Comparison of ENCODE assay signal across 9 cellular contexts in genomic region chr1:1781526-1781903, GRCh38. TPM values are rescaled to one million over a fixed set of nuclear protein-coding genes. Genes with fewer than 3 reads are reported as not detected.
A peak's percentile ranks its signal among the peaks of the same experiment; 100 is the strongest.
DNase-seq lines count a peak whose midpoint lies in the region; ATAC-seq, FAIRE-seq and TF ChIP-seq lines count a peak whose summit lies in the region.
"Had no signal": no experiment of that assay in that cellular context is flagged by ENCODE, and none has a peak within 500 bp of the region (broad histone marks: within the 10 kb centered on the region; RNA-seq: fewer than 3 reads in every experiment).

No MANE protein-coding gene starts in this region.

- no peaks in the 10 kb centered on the region for H3K9me2 ChIP-seq in Karpas-422 (replicated peaks; ENCODE audit: insufficient read depth, low read length)

- H3K79me2 ChIP-seq in Karpas-422 (ENCODE audit: low read length) = peaks cover 20% of the 10 kb centered on the region
- H3K79me2 ChIP-seq in GM12878 (ENCODE audit: control insufficient read depth, insufficient read depth, low read length) = peaks cover 18% of the 10 kb centered on the region

- no peaks in the 10 kb centered on the region for H3K9me3 Mint-ChIP-seq in CD8-positive, alpha-beta memory T cell
- no peaks in the 10 kb centered on the region for H3K9me3 Mint-ChIP-seq in neural crest cell

- H3K9me3 ChIP-seq in CD8-positive, alpha-beta memory T cell (ENCODE audit: low read length) = no peaks in the 10 kb centered on the region
- H3K9me3 ChIP-seq in Karpas-422 (ENCODE audit: low read length) (no peaks in the 10 kb centered on the region), GM12878 (replicated peaks; ENCODE audit: control insufficient read depth, insufficient read depth, low read length) (no peaks in the 10 kb centered on the region)

- H3K4me3 Mint-ChIP-seq in CD8-positive, alpha-beta memory T cell = peak overlapping the region; percentile 58 to 94 (median 88)
- peak overlapping the region; percentile 92 for H3K4me3 Mint-ChIP-seq in neural crest cell

- H3K4me1 ChIP-seq in CD8-positive, alpha-beta memory T cell (ENCODE audit: insufficient read depth, low read length) = peaks cover 61% of the 10 kb centered on the region
- peaks cover 69% of the 10 kb centered on the region for H3K4me1 ChIP-seq in Karpas-422 (ENCODE audit: low read length)
- H3K4me1 ChIP-seq in GM12878 (ENCODE audit: control insufficient read depth, insufficient read depth, low read length) = peaks cover 46% of the 10 kb centered on the region

- peak overlapping the region; percentile 80 for H3K27ac ChIP-seq in CD8-positive, alpha-beta memory T cell (ENCODE audit: low read depth, low read length)
- H3K27ac ChIP-seq in Karpas-422 (ENCODE audit: low read length) (peak overlapping the region; percentile 98), GM12878 (ENCODE audit: control insufficient read depth, insufficient read depth) (peak overlapping the region; percentile 98)

- CTCF ChIA-PET in CD8-positive, alpha-beta memory T cell (lab: Charles Lee) = no interaction called here
- CTCF ChIA-PET in GM12878 (lab: Yijun Ruan, JAX) = interaction anchor here (1.0 kb wide), 2 partner anchors 119 to 125 kb away, joined by 3 read pairs; no protein-coding TSS in a partner anchor

- TF ChIP-seq CTCF in GM12878 (IDR thresholded peaks at IDR 0.05 in 2 of 3, conservative IDR thresholded peaks at IDR 0.05 in 1 of 3; ENCODE audit: control insufficient read depth in 2 of 3, extremely low read depth in 1 of 3, insufficient read depth in 1 of 3, low read depth in 3 of 3, low read length in 3 of 3) = no peak
- no peak for TF ChIP-seq CTCF in neural crest cell (conservative IDR thresholded peaks at IDR 0.05)

- no peak for FAIRE-seq in GM12878 (lab: Jason Lieb, UNC)
- FAIRE-seq: H54 had no signal

- H4K20me1 ChIP-seq in Karpas-422 (ENCODE audit: insufficient read depth, low read depth, low read length) (no peaks in the 10 kb centered on the region), GM12878 (ENCODE audit: control insufficient read depth, insufficient read depth) (no peaks in the 10 kb centered on the region)

- intact Hi-C loops in GM12878 (cut with micrococcal nuclease; ENCODE audit: unreplicated experiment) = no loop called here

- POLR2A ChIA-PET in CD8-positive, alpha-beta memory T cell (lab: Charles Lee) = no interaction called here
- POLR2A ChIA-PET in GM12878 (lab: Charles Lee) = no interaction called here

- no peak overlapping the region for H3K4me3 ChIP-seq in CD8-positive, alpha-beta memory T cell (ENCODE audit: low read length)
- peak overlapping the region; percentile 59; the same call in 1 of the 2 replicates for H3K4me3 ChIP-seq in Karpas-422 (ENCODE audit: low read length)
- H3K4me3 ChIP-seq in GM12878 = no peak overlapping the region

- H3K9ac ChIP-seq in Karpas-422 (ENCODE audit: low read length) (peak overlapping the region; percentile 79), GM12878 (ENCODE audit: control insufficient read depth, insufficient read depth, low read length) (no peak overlapping the region; the same call in 1 of the 2 replicates)

- H3K27me3 ChIP-seq in CD8-positive, alpha-beta memory T cell (ENCODE audit: insufficient read depth, low read length, poor library complexity, severe bottlenecking) = no peaks in the 10 kb centered on the region
- no peaks in the 10 kb centered on the region for H3K27me3 ChIP-seq in Karpas-422 (ENCODE audit: low read length)
- H3K27me3 ChIP-seq in GM12878 (replicated peaks in 1 of 2; ENCODE audit: control insufficient read depth in 2 of 2, insufficient read depth in 2 of 2, low read length in 1 of 2) = no peaks in the 10 kb centered on the region

- H3K27me3 Mint-ChIP-seq in CD8-positive, alpha-beta memory T cell = peaks cover 0 to 2% of the 10 kb centered on the region in 2 donors
- peaks cover 34% of the 10 kb centered on the region for H3K27me3 Mint-ChIP-seq in neural crest cell (ENCODE audit: low read depth)

- peaks cover 47 to 56% (median 49%) of the 10 kb centered on the region in 3 donors for H3K4me1 Mint-ChIP-seq in CD8-positive, alpha-beta memory T cell
- H3K4me1 Mint-ChIP-seq in neural crest cell = peaks cover 40% of the 10 kb centered on the region

- RAD21 ChIA-PET in GM12878 (lab: Charles Lee; ENCODE audit: unreplicated experiment) = interaction anchor here (1.9 kb wide), 1 partner anchor 124 kb away, joined by 4 read pairs; no protein-coding TSS in a partner anchor

- ATAC-seq in GM12878 (no peak), HG02588 (IDR thresholded peaks at IDR 0.05; ENCODE audit: unreplicated experiment) (no peak)

- peak overlapping the region; percentile 74 for H3K4me2 ChIP-seq in Karpas-422 (ENCODE audit: low read depth, low read length, poor library complexity, severe bottlenecking)
- 0 out of 2 replicates have a peak overlapping the region, but pooled peaks have one; percentile 12 for H3K4me2 ChIP-seq in GM12878 (ENCODE audit: control insufficient read depth, insufficient read depth)

- H3K36me3 Mint-ChIP-seq in CD8-positive, alpha-beta memory T cell = peaks cover 0 to 22% (median 6%) of the 10 kb centered on the region in 3 donors
- H3K36me3 Mint-ChIP-seq in neural crest cell (ENCODE audit: low read depth) = peaks cover 6% of the 10 kb centered on the region

- 68% methylated on average over 7 of the region's 7 CpGs for WGBS in GM12878 (ENCODE audit: insufficient coverage, insufficient replicate concordance, low lambda C conversion rate, missing lambda C conversion rate)

- no TSS peak for BruUV-seq in GM12878 (replicated peaks; lab: Mats Ljungman, UMichigan)

- no peak for TF ChIP-seq RAD21 in GM12878 (IDR thresholded peaks at IDR 0.05; ENCODE audit: insufficient read depth, low read depth, low read length)

- SMC1A ChIA-PET in GM12878 (lab: Charles Lee; ENCODE audit: uncharacterized antibody, unreplicated experiment) = no interaction called here

- peaks cover 14% of the 10 kb centered on the region for H3K36me3 ChIP-seq in CD8-positive, alpha-beta memory T cell (ENCODE audit: insufficient read depth, low read length)
- peaks cover 10% of the 10 kb centered on the region for H3K36me3 ChIP-seq in Karpas-422 (ENCODE audit: insufficient read depth, low read length)
- H3K36me3 ChIP-seq in GM12878 (ENCODE audit: control insufficient read depth in 2 of 2, insufficient read depth in 2 of 2, low read length in 1 of 2) = peaks cover 3 to 8% of the 10 kb centered on the region in 2 experiments; a peak in 2 of 4 replicates

- TF ChIP-seq POLR2A in GM12878 (IDR thresholded peaks at IDR 0.05; ENCODE audit: low read depth, low read length) = no peak

- no peak overlapping the region for H2AFZ ChIP-seq in Karpas-422 (ENCODE audit: low read length)
- no peak overlapping the region for H2AFZ ChIP-seq in GM12878 (ENCODE audit: control insufficient read depth, low read depth, low read length)

- in situ Hi-C loops in GM12878 (cut with MboI) = loop anchor here (10.0 kb wide), 1 partner anchor 123 kb away; no protein-coding TSS in a partner anchor

- no peak for TF ChIP-seq EP300 in GM12878 (IDR thresholded peaks at IDR 0.05; ENCODE audit: borderline replicate concordance in 1 of 2, control insufficient read depth in 1 of 2, low read depth in 2 of 2, low read length in 2 of 2)

- DNase-seq in CD8-positive, alpha-beta memory T cell = no peak
- DNase-seq in Karpas-422 (no peak), GM12878 (ENCODE audit: low read depth, low spot score) (no peak), neural crest cell (ENCODE audit: low read depth, low spot score) (no peak), NCI-H1694 (lab: John Stamatoyannopoulos, UW) (no peak), SHP77 treated with DMSO at 0.1 percent for 48 hours (lab: John Stamatoyannopoulos, UW) (no peak), amniotic stem cell (lab: John Stamatoyannopoulos, UW) (no peak)

- peak overlapping the region; percentile 89 to 99 (median 96) for H3K27ac Mint-ChIP-seq in CD8-positive, alpha-beta memory T cell
- no peak overlapping the region for H3K27ac Mint-ChIP-seq in neural crest cell (ENCODE audit: unreplicated experiment)

RNA-seq across cellular contexts. Expression of gene NADK, which starts 3.2 kb away (rescaled TPM):
- total RNA-seq in CD8-positive, alpha-beta memory T cell = 10 to 100 TPM; 75.4 to 77.0 TPM
- 29.9 TPM for polyA plus RNA-seq in CD8-positive, alpha-beta memory T cell
- total RNA-seq in Karpas-422 (2014; rRNA removed; shearing (Covaris generic); ENCODE audit: low replicate concordance) = 44.3 and 80.3 TPM in 2 replicates
- total RNA-seq in GM12878 (2013; cell fraction: nucleolus; rRNA removed) = 113 and 124 TPM in 2 replicates
- total RNA-seq in GM12878 (2014; rRNA removed) (46.5 and 49.1 TPM in 2 replicates), GM12878 (2014; rRNA removed; fragmentation: Illumina TruSeq; extraction: Trizol) (27.0 and 30.2 TPM in 2 replicates), GM12878 (2021) (78.7 and 93.2 TPM in 2 replicates), neural crest cell (88.4 and 91.9 TPM in 2 replicates)
- 36.7 TPM for polyA plus RNA-seq in GM12878 (2011; ENCODE audit: low read depth)
- polyA plus RNA-seq in GM12878 (2011; rRNA removed) (48.7 and 62.6 TPM in 2 replicates), GM12878 (2014; fragmentation: Illumina TruSeq; extraction: Trizol) (10.6 and 32.9 TPM in 2 replicates), GM12878 (2014; fragmentation: Nextera tagmentation; extraction: Ambion mirVana) (1 to 10 TPM; 1.1 to 3.6 TPM), GM12878 (2014; rRNA removed) (70.8 and 75.2 TPM in 2 replicates), GM12878 (2016; fragmentation: Nextera tagmentation; extraction: Ambion mirVana) (10 to 100 TPM; 44.6 to 60.6 TPM)
- polyA plus RNA-seq in GM12878 (2011; cell fraction: cytosol; rRNA removed) = 72.7 and 78.2 TPM in 2 replicates
- polyA plus RNA-seq in GM12878 (2011; cell fraction: nucleus; rRNA removed) = 242 and 315 TPM in 2 replicates
- 42.3 and 46.1 TPM in 2 replicates for polyA plus RNA-seq in GM12878 (2012)
- 21.1 and 51.6 TPM in 2 replicates for polyA minus RNA-seq in GM12878 (2011; rRNA and poly(A)+ RNA removed)
- 29.9 and 30.3 TPM in 2 replicates for polyA minus RNA-seq in GM12878 (2011; cell fraction: cytosol; rRNA and poly(A)+ RNA removed)
- 39.2 and 54.4 TPM in 2 replicates for polyA minus RNA-seq in GM12878 (2011; cell fraction: nucleus; rRNA and poly(A)+ RNA removed)

RNA-seq across cellular contexts. Expression of gene CDK11A, which starts 57.4 kb away (rescaled TPM):
- 10 to 100 TPM; 68.8 to 70.7 TPM for total RNA-seq in CD8-positive, alpha-beta memory T cell
- 18.4 TPM for polyA plus RNA-seq in CD8-positive, alpha-beta memory T cell
- total RNA-seq in Karpas-422 (2014; rRNA removed; shearing (Covaris generic); ENCODE audit: low replicate concordance) = 26.2 and 39.6 TPM in 2 replicates
- 45.6 and 46.9 TPM in 2 replicates for total RNA-seq in GM12878 (2013; cell fraction: nucleolus; rRNA removed)
- total RNA-seq in GM12878 (2014; rRNA removed) (19.3 and 29.4 TPM in 2 replicates), GM12878 (2014; rRNA removed; fragmentation: Illumina TruSeq; extraction: Trizol) (20.1 and 22.0 TPM in 2 replicates), GM12878 (2021) (37.0 and 46.0 TPM in 2 replicates), neural crest cell (47.8 and 48.9 TPM in 2 replicates)
- polyA plus RNA-seq in GM12878 (2011; ENCODE audit: low read depth) = 32.2 TPM
- polyA plus RNA-seq in GM12878 (2011; rRNA removed) (3.6 and 7.4 TPM in 2 replicates), GM12878 (2014; fragmentation: Illumina TruSeq; extraction: Trizol) (20.1 and 30.0 TPM in 2 replicates), GM12878 (2014; fragmentation: Nextera tagmentation; extraction: Ambion mirVana) (1 to 10 TPM; 5.1 to 9.0 TPM), GM12878 (2014; rRNA removed) (37.4 and 52.0 TPM in 2 replicates), GM12878 (2016; fragmentation: Nextera tagmentation; extraction: Ambion mirVana) (10 to 100 TPM; 24.0 to 27.8 TPM)
- 10.7 and 16.9 TPM in 2 replicates for polyA plus RNA-seq in GM12878 (2011; cell fraction: cytosol; rRNA removed)
- polyA plus RNA-seq in GM12878 (2011; cell fraction: nucleus; rRNA removed) = 166 and 242 TPM in 2 replicates
- 30.6 and 44.2 TPM in 2 replicates for polyA plus RNA-seq in GM12878 (2012)
- polyA minus RNA-seq in GM12878 (2011; rRNA and poly(A)+ RNA removed) = 9.1 and 11.0 TPM in 2 replicates
- polyA minus RNA-seq in GM12878 (2011; cell fraction: cytosol; rRNA and poly(A)+ RNA removed) = 69.0 and 71.3 TPM in 2 replicates
- polyA minus RNA-seq in GM12878 (2011; cell fraction: nucleus; rRNA and poly(A)+ RNA removed) = 23.5 and 39.3 TPM in 2 replicates
